Comparison of ENCODE assay signal across 10 cellular contexts in genomic region chr16:30350134-30350871, GRCh38. TPM values are rescaled to one million over a fixed set of nuclear protein-coding genes. Genes with fewer than 3 reads are reported as not detected.
DNase-seq lines count a peak whose midpoint lies in the region; ATAC-seq and TF ChIP-seq lines count a peak whose summit lies in the region.
"Had no signal": no experiment of that assay in that cellular context is flagged by ENCODE, and none has a peak within 500 bp of the region (broad histone marks: within the 10 kb centered on the region; RNA-seq: fewer than 3 reads in every experiment).

No MANE protein-coding gene starts in this region.

- ATAC-seq in HG03520 (IDR thresholded peaks at IDR 0.05; ENCODE audit: unreplicated experiment) = peak; percentile 36

- no peak overlapping the region for H3K27ac Mint-ChIP-seq in type B pancreatic cell

- H3K9me3 Mint-ChIP-seq in type B pancreatic cell = no peaks in the 10 kb centered on the region

- peaks cover 10% of the 10 kb centered on the region for H3K36me3 Mint-ChIP-seq in type B pancreatic cell

- H3K4me1 Mint-ChIP-seq in type B pancreatic cell (ENCODE audit: unreplicated experiment) = peaks cover 9% of the 10 kb centered on the region

- in situ Hi-C loops in astrocyte of the spinal cord (cut with HindIII; ENCODE audit: low sequenced_read_pairs) = no loop called here

- no peaks in the 10 kb centered on the region for H3K27me3 Mint-ChIP-seq in type B pancreatic cell

- peak; percentile 33 for DNase-seq in stimulated activated CD4-positive, alpha-beta T cell treated with anti-CD3 and anti-CD28 coated beads, Interleukin-4, amount 100 ng/mL, for 24 hours
- no peak for DNase-seq in stimulated activated CD4-positive, alpha-beta T cell treated with anti-CD3 and anti-CD28 coated beads, Interleukin-1b, Interleukin-23, amount 100 ng/mL, for 48 hours
- DNase-seq in astrocyte of the spinal cord (ENCODE audit: low read depth, low spot score) (peak; percentile 40), type B pancreatic cell (ENCODE audit: extremely low spot score, unreplicated experiment) (no peak), medulla oblongata (ENCODE audit: extremely low spot score) (no peak), hepatic stellate cell (ENCODE audit: low spot score) (no peak), NCI-H1436 (lab: John Stamatoyannopoulos, UW) (no peak)
- DNase-seq: PC-9 had no signal

- TF ChIP-seq CTCF in astrocyte of the spinal cord (IDR thresholded peaks at IDR 0.05; ENCODE audit: low read depth, low read length) (no peak), type B pancreatic cell (conservative IDR thresholded peaks at IDR 0.05) (no peak)

- H3K4me3 ChIP-seq in astrocyte of the spinal cord (ENCODE audit: low read depth, low read length) = no peak overlapping the region
- H3K4me3 ChIP-seq: adrenal gland, PC-9 had no signal

- H3K4me3 Mint-ChIP-seq in type B pancreatic cell = peak overlapping the region; percentile 12

RNA-seq across cellular contexts. Expression of gene CD2BP2, which starts 4.8 kb away (rescaled TPM):
- total RNA-seq in type B pancreatic cell (ENCODE audit: low replicate concordance) = 64.6 and 68.9 TPM in 2 replicates

RNA-seq across cellular contexts. Expression of gene TBC1D10B, which starts 20.0 kb away (rescaled TPM):
- 46.8 and 50.0 TPM in 2 replicates for total RNA-seq in type B pancreatic cell (ENCODE audit: low replicate concordance)

RNA-seq across cellular contexts. Expression of gene MYL11, which starts 24.3 kb away (rescaled TPM):
- total RNA-seq in type B pancreatic cell (ENCODE audit: low replicate concordance) = 10.4 and 21.7 TPM in 2 replicates

RNA-seq across cellular contexts. Expression of gene SEPTIN1, which starts 32.1 kb away (rescaled TPM):
- 1.4 and 2.3 TPM in 2 replicates for total RNA-seq in type B pancreatic cell (ENCODE audit: low replicate concordance)

RNA-seq across cellular contexts. Expression of gene ZNF48, which starts 44.9 kb away (rescaled TPM):
- total RNA-seq in type B pancreatic cell (ENCODE audit: low replicate concordance) = 14.5 and 21.1 TPM in 2 replicates

Comparison
In these comparisons a context has a peak if more than half of its experiments do, and no peak if none do; other contexts are left out.
1. DNase-seq: peak in stimulated activated CD4-positive, alpha-beta T cell treated with anti-CD3 and anti-CD28 coated beads, Interleukin-4, amount 100 ng/mL, for 24 hours (single experiment) and astrocyte of the spinal cord (single experiment); none in stimulated activated CD4-positive, alpha-beta T cell treated with anti-CD3 and anti-CD28 coated beads, Interleukin-1b, Interleukin-23, amount 100 ng/mL, for 48 hours (single experiment), type B pancreatic cell (single experiment), medulla oblongata (single experiment), hepatic stellate cell (single experiment) and NCI-H1436 (single experiment).